In genomic region chr10:103910442-103911000, GRCh38 we compare ENCODE assay signal across 9 cellular contexts. TPM values are rescaled to one million over a fixed set of nuclear protein-coding genes. Genes with fewer than 3 reads are reported as not detected.
A peak's percentile ranks its signal among the peaks of the same experiment; 100 is the strongest.
DNase-seq lines count a peak whose midpoint lies in the region; ATAC-seq and TF ChIP-seq lines count a peak whose summit lies in the region.
"Had no signal": no experiment of that assay in that cellular context is flagged by ENCODE, and none has a peak within 500 bp of the region (broad histone marks: within the 10 kb centered on the region; RNA-seq: fewer than 3 reads in every experiment).

No MANE protein-coding gene starts in this region.

- H3K9me3 ChIP-seq in tibial nerve = no peaks in the 10 kb centered on the region
- H3K9me3 ChIP-seq: SJSA1 had no signal

- peaks cover 0 to 62% (median 33%) of the 10 kb centered on the region in 4 donors for H3K4me1 ChIP-seq in tibial nerve

- peak in 1 of 2 donors; percentile 4 for ATAC-seq in activated T-cell treated with anti-CD3 and anti-CD28 coated beads, Interleukin-2, amount 50 U/mL, for 4 hours
- no peak for ATAC-seq in memory B cell (ENCODE audit: low read depth)

- WGBS in tibial nerve, 2 donors = 68 to 73% methylated on average over 4 of the region's 4 CpGs

- TF ChIP-seq EP300 in tibial nerve (IDR thresholded peaks at IDR 0.05) = no peak

- no peaks in the 10 kb centered on the region for H3K27me3 ChIP-seq in tibial nerve
- H3K27me3 ChIP-seq: SJSA1 had no signal

- H3K27ac ChIP-seq in tibial nerve = peak overlapping the region in 3 of 4 donors; percentile 38 to 73 (median 62)
- H3K27ac ChIP-seq: SJSA1 had no signal

- peaks cover 0 to 12% (median 0%) of the 10 kb centered on the region in 3 donors for H3K36me3 ChIP-seq in tibial nerve

- H3K4me3 ChIP-seq in tibial nerve = no peak overlapping the region
- H3K4me3 ChIP-seq: SJSA1 had no signal

- peaks cover 15% of the 10 kb centered on the region for H3K36me3 Mint-ChIP-seq in activated T-cell treated with anti-CD3 and anti-CD28 coated beads, Interleukin-2, amount 50 U/mL, for 4 hours (ENCODE audit: insufficient read depth)
- peaks cover 8% of the 10 kb centered on the region for H3K36me3 Mint-ChIP-seq in activated naive CD8-positive, alpha-beta T cell
- H3K36me3 Mint-ChIP-seq in memory B cell = peaks cover 16% of the 10 kb centered on the region

- H3K4me1 Mint-ChIP-seq in activated T-cell treated with anti-CD3 and anti-CD28 coated beads, Interleukin-2, amount 50 U/mL, for 4 hours (ENCODE audit: low read depth) = peaks cover 78% of the 10 kb centered on the region
- H3K4me1 Mint-ChIP-seq in activated naive CD8-positive, alpha-beta T cell (ENCODE audit: low read depth) = peaks cover 78% of the 10 kb centered on the region
- peaks cover 27% of the 10 kb centered on the region for H3K4me1 Mint-ChIP-seq in memory B cell

- H3K4me3 Mint-ChIP-seq in activated T-cell treated with anti-CD3 and anti-CD28 coated beads, Interleukin-2, amount 50 U/mL, for 4 hours = peak overlapping the region; percentile 51
- peak overlapping the region; percentile 79 for H3K4me3 Mint-ChIP-seq in activated naive CD8-positive, alpha-beta T cell
- H3K4me3 Mint-ChIP-seq in memory B cell = peak overlapping the region; percentile 47

- H3K27ac Mint-ChIP-seq in activated naive CD8-positive, alpha-beta T cell = peak overlapping the region; percentile 90
- H3K27ac Mint-ChIP-seq in memory B cell = peak overlapping the region; percentile 77

- DNase-seq in activated T-cell treated with anti-CD3 and anti-CD28 coated beads, Interleukin-2, amount 50 U/mL, for 4 hours = no peak
- DNase-seq in activated T-cell treated with anti-CD3 and anti-CD28 coated beads, Interleukin-2, amount 50 U/mL, for 48 hours = no peak
- DNase-seq in memory B cell (ENCODE audit: low spot score in 2 of 2) = no peak
- DNase-seq in tibial nerve (ENCODE audit: low spot score in 2 of 2) = no peak
- DNase-seq in erythroblast (lab: John Stamatoyannopoulos, UW) = no peak
- no peak for DNase-seq in stimulated activated CD4-positive, alpha-beta T cell treated with anti-CD3 and anti-CD28 coated beads, Interleukin-1b, Interleukin-23, amount 100 ng/mL, for 48 hours
- DNase-seq in DMS53 (lab: John Stamatoyannopoulos, UW) = no peak

- TF ChIP-seq POLR2A in tibial nerve (IDR thresholded peaks at IDR 0.05) (no peak), erythroblast (IDR thresholded peaks at IDR 0.05; ENCODE audit: low read length) (no peak)

- peaks cover 6% of the 10 kb centered on the region for H3K9me3 Mint-ChIP-seq in activated T-cell treated with anti-CD3 and anti-CD28 coated beads, Interleukin-2, amount 50 U/mL, for 4 hours
- H3K9me3 Mint-ChIP-seq in activated naive CD8-positive, alpha-beta T cell (ENCODE audit: low read depth) = peaks cover 7% of the 10 kb centered on the region
- H3K9me3 Mint-ChIP-seq in memory B cell = no peaks in the 10 kb centered on the region

- no peaks in the 10 kb centered on the region for H3K27me3 Mint-ChIP-seq in activated T-cell treated with anti-CD3 and anti-CD28 coated beads, Interleukin-2, amount 50 U/mL, for 4 hours (ENCODE audit: low read depth)
- H3K27me3 Mint-ChIP-seq in activated naive CD8-positive, alpha-beta T cell = no peaks in the 10 kb centered on the region
- no peaks in the 10 kb centered on the region for H3K27me3 Mint-ChIP-seq in memory B cell

- no peak for TF ChIP-seq CTCF in tibial nerve (IDR thresholded peaks at IDR 0.05)

RNA-seq across cellular contexts. Expression of gene STN1, which starts 7.5 kb away (rescaled TPM):
- 10 to 100 TPM; 10.3 to 12.8 (median 10.4) TPM for total RNA-seq in activated T-cell treated with anti-CD3 and anti-CD28 coated beads, Interleukin-2, amount 50 U/mL, for 4 hours
- 10 to 100 TPM; 12.6 to 26.7 (median 22.1) TPM for total RNA-seq in tibial nerve

RNA-seq across cellular contexts. Expression of gene SH3PXD2A, which starts 55.1 kb away (rescaled TPM):
- 1 to 10 TPM; 2.4 to 2.8 (median 2.4) TPM for total RNA-seq in activated T-cell treated with anti-CD3 and anti-CD28 coated beads, Interleukin-2, amount 50 U/mL, for 4 hours
- 100 to 1,000 TPM; 128 to 154 (median 136) TPM for total RNA-seq in tibial nerve

RNA-seq across cellular contexts. Expression of gene SLK, which starts 56.4 kb away (rescaled TPM):
- 10 to 100 TPM; 18.8 to 19.8 (median 19.4) TPM for total RNA-seq in activated T-cell treated with anti-CD3 and anti-CD28 coated beads, Interleukin-2, amount 50 U/mL, for 4 hours
- total RNA-seq in tibial nerve = 10 to 100 TPM; 62.2 to 74.7 (median 68.0) TPM

Comparison
In these comparisons a context has a peak if more than half of its experiments do, and no peak if none do; other contexts are left out.
1. RNA of gene SH3PXD2A, which starts 55.1 kb away (total RNA-seq): 128 to 154 TPM in tibial nerve; 2.4 to 2.8 TPM in activated T-cell treated with anti-CD3 and anti-CD28 coated beads, Interleukin-2, amount 50 U/mL, for 4 hours; every median in the first group is over 10 times any median in the second.
2. Peak in every context shown above with its lines, with median percentiles within 50 percentile points of each other: H3K4me3 Mint-ChIP-seq.